In genomic region chr7:56051053-56051338, GRCh38 we compare ENCODE assay signal across 8 cellular contexts. TPM values are rescaled to one million over a fixed set of nuclear protein-coding genes. Genes with fewer than 3 reads are reported as not detected.
DNase-seq lines count a peak whose midpoint lies in the region; TF ChIP-seq lines count a peak whose summit lies in the region.

No MANE protein-coding gene starts in this region.

- H3K4me1 ChIP-seq in mesenchymal stem cell (ENCODE audit: control insufficient read depth, insufficient read depth, low read depth, low read length) (peaks cover 23% of the 10 kb centered on the region), urinary bladder (ENCODE audit: insufficient read depth) (no peaks in the 10 kb centered on the region)

- H3K9me3 ChIP-seq in mesenchymal stem cell (ENCODE audit: control insufficient read depth, low read length), result no peaks in the 10 kb centered on the region

- peak overlapping the region; percentile 75 for H2BK120ac ChIP-seq in mesenchymal stem cell (ENCODE audit: low read depth, low read length)

- no peaks in the 10 kb centered on the region for H3K27me3 Mint-ChIP-seq in activated naive CD4-positive, alpha-beta T cell treated with anti-CD3 and anti-CD28 coated beads, Interleukin-2, amount 50 U/mL, for 24 hours

- H2AFZ ChIP-seq in mesenchymal stem cell (ENCODE audit: low read depth, low read length), result no peak overlapping the region

- no peak overlapping the region for H2BK15ac ChIP-seq in mesenchymal stem cell (ENCODE audit: low read depth, poor library complexity, severe bottlenecking)

- H3K27me3 ChIP-seq in brain microvascular endothelial cell (replicated peaks), result no peaks in the 10 kb centered on the region
- H3K27me3 ChIP-seq in mesenchymal stem cell (ENCODE audit: control insufficient read depth in 1 of 2, insufficient read depth in 1 of 2, low read length in 2 of 2), result no peaks in the 10 kb centered on the region

- peak overlapping the region; percentile 93 for H3K4me3 Mint-ChIP-seq in activated naive CD4-positive, alpha-beta T cell treated with anti-CD3 and anti-CD28 coated beads, Interleukin-2, amount 50 U/mL, for 24 hours

- peak overlapping the region; percentile 66 for H3K4me2 ChIP-seq in mesenchymal stem cell (ENCODE audit: low read length, poor library complexity, severe bottlenecking)

- WGBS in mesenchymal stem cell, result 0% methylated on average over 9 of the region's 9 CpGs
- WGBS in urinary bladder, result under 1% methylated on average over 9 of the region's 9 CpGs

- H3K4ac ChIP-seq in mesenchymal stem cell (ENCODE audit: low read depth in 1 of 2, low read length in 2 of 2), result peak overlapping the region in 1 of 2 experiments; percentile 56

- in situ Hi-C loops in brain microvascular endothelial cell (cut with HindIII; ENCODE audit: low pct_ligation_motif_present, low sequenced_read_pairs), result no loop called here

- H4K8ac ChIP-seq in mesenchymal stem cell (ENCODE audit: low read length), result peak overlapping the region; percentile 90

- peak overlapping the region; percentile 91 for H3K4me3 ChIP-seq in brain microvascular endothelial cell (ENCODE audit: low read depth, low read length)
- H3K4me3 ChIP-seq in mesenchymal stem cell (ENCODE audit: insufficient read depth in 1 of 2, low read depth in 1 of 2, low read length in 2 of 2), result peak overlapping the region; percentile 61 to 98
- H3K4me3 ChIP-seq in urinary bladder (ENCODE audit: low read depth, low read length), result peak overlapping the region; percentile 87

- peaks cover 8% of the 10 kb centered on the region for H3K36me3 Mint-ChIP-seq in activated naive CD4-positive, alpha-beta T cell treated with anti-CD3 and anti-CD28 coated beads, Interleukin-2, amount 50 U/mL, for 24 hours

- no peak for DNase-seq in activated naive CD4-positive, alpha-beta T cell (lab: John Stamatoyannopoulos, UW)
- no peak for DNase-seq in brain microvascular endothelial cell
- no peak for DNase-seq in mesenchymal stem cell
- no peak for DNase-seq in NCI-H1105 (lab: John Stamatoyannopoulos, UW)
- no peak for DNase-seq in GM10248 (ENCODE audit: extremely low spot score)
- DNase-seq in NCI-H526 (lab: John Stamatoyannopoulos, UW), result no peak

- no peak for TF ChIP-seq CTCF in brain microvascular endothelial cell (IDR thresholded peaks at IDR 0.05; ENCODE audit: low read depth, low read length, missing control alignments)
- no peak for TF ChIP-seq CTCF in GM10248 (IDR thresholded peaks at IDR 0.05; ENCODE audit: control extremely low read depth, extremely low read depth, low read depth, missing control alignments)

- peaks cover 41% of the 10 kb centered on the region for H3K4me1 Mint-ChIP-seq in activated naive CD4-positive, alpha-beta T cell treated with anti-CD3 and anti-CD28 coated beads, Interleukin-2, amount 50 U/mL, for 24 hours

- H3K9ac ChIP-seq in mesenchymal stem cell (ENCODE audit: low read length), result peak overlapping the region; percentile 100

- no peaks in the 10 kb centered on the region for H3K9me3 Mint-ChIP-seq in activated naive CD4-positive, alpha-beta T cell treated with anti-CD3 and anti-CD28 coated beads, Interleukin-2, amount 50 U/mL, for 24 hours

- CTCF ChIA-PET in GM10248 (lab: Yijun Ruan, JAX), result interaction anchor here (0.9 to 2.3 kb wide), 10 partner anchors 11 to 87 kb away, joined by 3 to 14 read pairs (median 5); partner anchors contain the start of gene SUMF2

- peak overlapping the region; percentile 95 for H3K27ac Mint-ChIP-seq in activated naive CD4-positive, alpha-beta T cell treated with anti-CD3 and anti-CD28 coated beads, Interleukin-2, amount 50 U/mL, for 24 hours

- H3K79me1 ChIP-seq in mesenchymal stem cell (replicated peaks; ENCODE audit: low read length, poor library complexity, severe bottlenecking), result no peaks in the 10 kb centered on the region

- peak overlapping the region; percentile 86 for H2AK5ac ChIP-seq in mesenchymal stem cell (ENCODE audit: low read length, severe bottlenecking)

- H3K18ac ChIP-seq in mesenchymal stem cell (ENCODE audit: low read depth in 1 of 2, low read length in 2 of 2), result peak overlapping the region; percentile 55 to 86

- peak overlapping the region; percentile 86 for H3K27ac ChIP-seq in brain microvascular endothelial cell
- H3K27ac ChIP-seq in mesenchymal stem cell (ENCODE audit: low read length, poor library complexity, severe bottlenecking), result peak overlapping the region; percentile 94
- peak overlapping the region; percentile 88 for H3K27ac ChIP-seq in urinary bladder (ENCODE audit: low read depth)

- POLR2A ChIA-PET in GM10248 (lab: Yijun Ruan, JAX), result interaction anchor here (0.8 to 2.1 kb wide), 7 partner anchors 9 to 55 kb away, joined by 4 to 17 read pairs (median 5); partner anchors contain the start of genes CHCHD2, PHKG1 and SUMF2

- no peak overlapping the region for H3K14ac ChIP-seq in mesenchymal stem cell (ENCODE audit: low read length in 2 of 2)

- H2BK12ac ChIP-seq in mesenchymal stem cell (ENCODE audit: low read length in 2 of 2), result peak overlapping the region in 1 of 2 experiments; percentile 56

- H4K91ac ChIP-seq in mesenchymal stem cell (ENCODE audit: low read length), result peak overlapping the region; percentile 91

- H3K36me3 ChIP-seq in brain microvascular endothelial cell (replicated peaks) (peaks cover 29% of the 10 kb centered on the region), mesenchymal stem cell (ENCODE audit: control insufficient read depth in 1 of 2, insufficient read depth in 2 of 2, low read depth in 1 of 2, low read length in 2 of 2) (peaks cover 4 to 33% of the 10 kb centered on the region in 2 experiments), urinary bladder (ENCODE audit: insufficient read depth) (peaks cover 2% of the 10 kb centered on the region)

- no peak overlapping the region for H3K23ac ChIP-seq in mesenchymal stem cell (ENCODE audit: low read length in 2 of 2)

- peak overlapping the region; percentile 14 for H2BK5ac ChIP-seq in mesenchymal stem cell (ENCODE audit: low read depth, low read length, poor library complexity, severe bottlenecking)

RNA-seq across cellular contexts. Expression of gene PSPH, which starts 0.2 kb away (rescaled TPM):
- 17.2 TPM for polyA plus RNA-seq in mesenchymal stem cell (2013, experiment 1 of 2)
- polyA plus RNA-seq in mesenchymal stem cell (2013, experiment 2 of 2), result 18.2 TPM
- 19.9 TPM for total RNA-seq in urinary bladder
- 6.9 TPM for polyA plus RNA-seq in urinary bladder

RNA-seq across cellular contexts. Expression of gene CCT6A, which starts 0.6 kb away (rescaled TPM):
- 153 TPM for polyA plus RNA-seq in mesenchymal stem cell (2013, experiment 1 of 2)
- 160 TPM for polyA plus RNA-seq in mesenchymal stem cell (2013, experiment 2 of 2)
- 133 TPM for total RNA-seq in urinary bladder
- 90.8 TPM for polyA plus RNA-seq in urinary bladder

RNA-seq across cellular contexts. Expression of gene SUMF2, which starts 13.1 kb away (rescaled TPM):
- 131 TPM for polyA plus RNA-seq in mesenchymal stem cell (2013, experiment 1 of 2)
- 133 TPM for polyA plus RNA-seq in mesenchymal stem cell (2013, experiment 2 of 2)
- 62.9 TPM for total RNA-seq in urinary bladder
- 104 TPM for polyA plus RNA-seq in urinary bladder

RNA-seq across cellular contexts. Expression of gene PHKG1, which starts 41.8 kb away (rescaled TPM):
- polyA plus RNA-seq in mesenchymal stem cell (2013, experiment 1 of 2), result 0.10 TPM
- polyA plus RNA-seq in mesenchymal stem cell (2013, experiment 2 of 2), result 0.05 TPM
- total RNA-seq in urinary bladder, result 3.6 TPM
- polyA plus RNA-seq in urinary bladder, result 13.0 TPM

RNA-seq across cellular contexts. Expression of gene CHCHD2, which starts 55.3 kb away (rescaled TPM):
- polyA plus RNA-seq in mesenchymal stem cell (2013, experiment 1 of 2), result 202 TPM
- 217 TPM for polyA plus RNA-seq in mesenchymal stem cell (2013, experiment 2 of 2)
- 156 TPM for total RNA-seq in urinary bladder
- polyA plus RNA-seq in urinary bladder, result 495 TPM
